Comparison of ENCODE assay signal across 24 cellular contexts in the genomic region with DNA sequence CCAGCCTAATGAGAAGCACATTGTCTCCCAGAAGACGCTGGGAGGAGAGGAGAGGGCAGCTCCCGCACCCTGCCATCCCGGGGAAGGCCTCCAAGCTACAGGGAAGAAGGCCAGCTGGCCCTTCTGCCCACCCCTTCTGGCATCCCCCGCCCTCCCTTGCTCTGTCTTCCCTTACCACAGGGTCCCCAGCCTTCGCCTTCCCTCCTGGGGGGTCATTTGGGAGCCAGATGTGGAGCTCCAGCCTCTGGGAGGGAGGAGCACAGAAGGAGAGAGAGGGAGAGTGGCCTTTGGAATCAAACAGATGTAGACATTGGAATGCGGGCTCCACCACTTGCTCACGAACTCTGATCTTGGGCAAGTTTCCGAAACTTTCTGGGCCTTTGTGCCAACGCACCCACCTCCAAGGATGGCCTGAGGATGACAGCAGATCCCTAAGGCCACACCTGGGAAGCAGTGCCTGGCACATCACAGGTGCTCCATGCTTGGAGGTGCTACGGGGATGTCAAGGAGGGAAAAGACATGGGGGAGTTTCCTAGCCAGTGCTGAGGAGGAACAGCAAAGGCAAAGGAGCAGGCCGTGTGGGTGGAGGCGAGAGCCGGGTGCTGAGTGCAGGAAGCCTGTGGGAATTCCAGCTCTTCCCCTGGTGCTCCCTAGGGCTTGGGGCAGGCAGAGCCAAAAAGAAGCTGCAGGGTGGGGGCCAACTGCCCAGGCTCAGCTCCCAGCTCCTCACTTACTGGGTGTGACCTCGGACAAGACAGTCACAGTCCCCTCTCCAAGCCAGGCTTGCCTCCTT. TPM values are rescaled to one million over a fixed set of nuclear protein-coding genes. Genes with fewer than 3 reads are reported as not detected.
"Had no signal": no experiment of that assay in that cellular context is flagged by ENCODE, and none has a peak within 500 bp of the region (broad histone marks: within the 10 kb centered on the region; RNA-seq: fewer than 3 reads in every experiment).

No MANE protein-coding gene starts in this region.

- H3K36me3 Mint-ChIP-seq: naive thymus-derived CD4-positive, alpha-beta T cell; stimulated activated naive B cell treated with anti-CD40 and anti-IgM and Interleukin-4, amounts not matched to agents 10 μg/mL and 1 μg/mL and 100 μg/mL, for 72 hours had no signal

- H3K4me3 ChIP-seq: esophagus muscularis mucosa, pancreas, prostate gland, testis, tibial nerve, upper lobe of right lung, vagina had no signal

- H3K4me1 ChIP-seq: esophagus muscularis mucosa, foreskin keratinocyte, pancreas, prostate gland, testis, tibial nerve, upper lobe of right lung, vagina had no signal

- H3K4me1 Mint-ChIP-seq: stimulated activated naive CD8-positive, alpha-beta T cell treated with anti-CD3 and anti-CD28 coated beads, Interleukin-15, amount 100 ng/mL, for 72 hours had no signal

- H3K27ac Mint-ChIP-seq: naive thymus-derived CD4-positive, alpha-beta T cell; stimulated activated naive B cell treated with anti-CD40 and anti-IgM and Interleukin-4, amounts not matched to agents 10 μg/mL and 1 μg/mL and 100 μg/mL, for 72 hours; stimulated activated naive CD8-positive, alpha-beta T cell treated with anti-CD3 and anti-CD28 coated beads, Interleukin-15, amount 100 ng/mL, for 72 hours had no signal

- H3K9me3 Mint-ChIP-seq: naive thymus-derived CD4-positive, alpha-beta T cell; stimulated activated naive B cell treated with anti-CD40 and anti-IgM and Interleukin-4, amounts not matched to agents 10 μg/mL and 1 μg/mL and 100 μg/mL, for 72 hours; stimulated activated naive CD8-positive, alpha-beta T cell treated with anti-CD3 and anti-CD28 coated beads, Interleukin-15, amount 100 ng/mL, for 72 hours had no signal

- H3K4me3 Mint-ChIP-seq: naive thymus-derived CD4-positive, alpha-beta T cell; stimulated activated naive B cell treated with anti-CD40 and anti-IgM and Interleukin-4, amounts not matched to agents 10 μg/mL and 1 μg/mL and 100 μg/mL, for 72 hours; stimulated activated naive CD8-positive, alpha-beta T cell treated with anti-CD3 and anti-CD28 coated beads, Interleukin-15, amount 100 ng/mL, for 72 hours had no signal

- H3K27me3 ChIP-seq: pancreas, testis, upper lobe of right lung, vagina had no signal

- H3K9me3 ChIP-seq: esophagus muscularis mucosa, pancreas, prostate gland, testis, tibial nerve, upper lobe of right lung, vagina had no signal

- DNase-seq: effector memory CD4-positive, alpha-beta T cell; foreskin keratinocyte; head of caudate nucleus; hippocampal formation; mammary epithelial cell; naive thymus-derived CD4-positive, alpha-beta T cell; nucleus accumbens; stimulated activated CD4-positive, alpha-beta T cell treated with anti-CD3 and anti-CD28 coated beads, Interleukin-2, amount 100 ng/mL, for 24 hours; stimulated activated CD4-positive, alpha-beta T cell treated with anti-CD3 and anti-CD28 coated beads, Interleukin-4, amount 100 ng/mL, for 4 hours; stimulated activated naive B cell treated with anti-CD40 and anti-IgM and Interleukin-4, amounts not matched to agents 10 μg/mL and 1 μg/mL and 100 μg/mL, for 72 hours; stimulated activated naive CD8-positive, alpha-beta T cell treated with anti-CD3 and anti-CD28 coated beads, Interleukin-15, amount 100 ng/mL, for 72 hours; testis; upper lobe of right lung had no signal

- H3K36me3 ChIP-seq: esophagus muscularis mucosa, pancreas, prostate gland, tibial nerve, upper lobe of right lung, vagina had no signal

- H3K27ac ChIP-seq: epithelial cell of prostate, esophagus muscularis mucosa, foreskin keratinocyte, pancreas, prostate gland, testis, tibial nerve, upper lobe of right lung, vagina had no signal

RNA-seq across cellular contexts. Expression of a gene that starts 23.1 kb away (rescaled TPM):
- total RNA-seq: foreskin keratinocyte; left lobe of liver; mammary epithelial cell; mononuclear cell; naive thymus-derived CD4-positive, alpha-beta T cell; renal cortical epithelial cell; skeletal muscle tissue had no signal
- polyA plus RNA-seq: foreskin keratinocyte; mammary epithelial cell; naive thymus-derived CD4-positive, alpha-beta T cell; neural cell had no signal
